Comparison of ENCODE assay signal across 1 cellular context in genomic region chr4:170007113-170007512, GRCh38.
TF ChIP-seq lines count a peak whose summit lies in the region.

No MANE protein-coding gene starts in this region.

TF ChIP-seq in K562, 482 proteins besides CTCF, POLR2A, EP300 and RAD21 (continued from another document and continues in another):
- TF ChIP-seq CBFA2T3 (IDR thresholded peaks at IDR 0.05) = peak; percentile 97
- TF ChIP-seq PKNOX1 (IDR thresholded peaks at IDR 0.05) = peak; percentile 91
- TF ChIP-seq ZNF143 (CRISPR knock-in tag; IDR thresholded peaks at IDR 0.05) = no peak
- TF ChIP-seq BRF1 (IDR thresholded peaks at IDR 0.05; ENCODE audit: borderline replicate concordance, extremely low read depth, insufficient read length) = no peak
- TF ChIP-seq RBM25 (IDR thresholded peaks at IDR 0.05; ENCODE audit: low read depth, low read length, severe bottlenecking) = no peak
- TF ChIP-seq ZNF444 (CRISPR knock-in tag; IDR thresholded peaks at IDR 0.05) = no peak
- TF ChIP-seq ARID2 (IDR thresholded peaks at IDR 0.05) = no peak
- no peak for TF ChIP-seq EWSR1 (IDR thresholded peaks at IDR 0.05; ENCODE audit: borderline replicate concordance, low read depth, partially characterized antibody)
- TF ChIP-seq CBFA2T2 (conservative IDR thresholded peaks at IDR 0.05) = peak; percentile 94
- TF ChIP-seq ZNF146 (CRISPR knock-in tag; IDR thresholded peaks at IDR 0.05; ENCODE audit: unreplicated experiment) = no peak
- TF ChIP-seq RBM15 (IDR thresholded peaks at IDR 0.05; ENCODE audit: insufficient read depth, low read length) = no peak
- no peak for TF ChIP-seq KLF1 (tag; IDR thresholded peaks at IDR 0.05)
- no peak for TF ChIP-seq ZNF347 (CRISPR knock-in tag; IDR thresholded peaks at IDR 0.05; ENCODE audit: low read depth)
- no peak for TF ChIP-seq BRCA1 (IDR thresholded peaks at IDR 0.05)
- TF ChIP-seq BRCA1 (CRISPR knock-in tag; IDR thresholded peaks at IDR 0.05) = no peak
- no peak for TF ChIP-seq NFRKB (IDR thresholded peaks at IDR 0.05; ENCODE audit: low read depth)
- no peak for TF ChIP-seq ZNF354B (CRISPR knock-in tag; IDR thresholded peaks at IDR 0.05)
- TF ChIP-seq HBP1 (CRISPR knock-in tag; IDR thresholded peaks at IDR 0.05) = peak; percentile 70; the same call in 1 of the 2 replicates
- TF ChIP-seq ZBTB7A (IDR thresholded peaks at IDR 0.05; ENCODE audit: borderline replicate concordance, control insufficient read depth, low read depth, low read length) = no peak
- TF ChIP-seq NCOA1 (IDR thresholded peaks at IDR 0.05; ENCODE audit: low read depth) = peak; percentile 83
- peak; percentile 92 for TF ChIP-seq SMARCC2 (IDR thresholded peaks at IDR 0.05; ENCODE audit: low read depth)
- TF ChIP-seq RHOXF2B (CRISPR knock-in tag; conservative IDR thresholded peaks at IDR 0.05) = no peak
- no peak for TF ChIP-seq ELF2 (CRISPR knock-in tag; IDR thresholded peaks at IDR 0.05)
- TF ChIP-seq MBD2 (IDR thresholded peaks at IDR 0.05; ENCODE audit: borderline replicate concordance, low read depth) = peak; percentile 32; the same call in 1 of the 2 replicates
- TF ChIP-seq SETDB1 (IDR thresholded peaks at IDR 0.05; ENCODE audit: low read length) = no peak
- TF ChIP-seq POLR2AphosphoS2 (IDR thresholded peaks at IDR 0.05; ENCODE audit: low read length) = no peak
- TF ChIP-seq MAZ (CRISPR knock-in tag; conservative IDR thresholded peaks at IDR 0.05 in 1 of 2, IDR thresholded peaks at IDR 0.05 in 1 of 2) = 0 out of 4 replicates have a peak, but pooled peaks of 1 of the 2 experiments have one; percentile 30
- TF ChIP-seq KLF16 (IDR thresholded peaks at IDR 0.05) = peak; percentile 96
- TF ChIP-seq ZNF121 (CRISPR knock-in tag; conservative IDR thresholded peaks at IDR 0.05) = no peak
- TF ChIP-seq ZSCAN32 (CRISPR knock-in tag; IDR thresholded peaks at IDR 0.05) = no peak
- TF ChIP-seq HINFP (tag; conservative IDR thresholded peaks at IDR 0.05; ENCODE audit: low read depth) = no peak
- TF ChIP-seq RFX7 (CRISPR knock-in tag; IDR thresholded peaks at IDR 0.05) = no peak
- no peak for TF ChIP-seq ARID3A (IDR thresholded peaks at IDR 0.05; ENCODE audit: borderline replicate concordance, low read depth, low read length)
- no peak for TF ChIP-seq ZBTB8A (IDR thresholded peaks at IDR 0.05; ENCODE audit: partially characterized antibody)
- no peak for TF ChIP-seq CCAR2 (IDR thresholded peaks at IDR 0.05; ENCODE audit: low read depth, low read length)
- no peak for TF ChIP-seq BHLHE40 (IDR thresholded peaks at IDR 0.05; ENCODE audit: low read length)
- 0 out of 4 replicates have a peak, but pooled peaks of 1 of the 2 experiments have one; percentile 43 for TF ChIP-seq ETV6 (IDR thresholded peaks at IDR 0.05; ENCODE audit: borderline replicate concordance in 1 of 2, low read depth in 2 of 2, low read length in 1 of 2)
- no peak for TF ChIP-seq ETV6 (CRISPR knock-in tag; IDR thresholded peaks at IDR 0.05; ENCODE audit: borderline replicate concordance)
- TF ChIP-seq DEAF1 (CRISPR knock-in tag; IDR thresholded peaks at IDR 0.05) = 0 out of 2 replicates have a peak, but pooled peaks have one; percentile 9
- no peak for TF ChIP-seq HNRNPK (IDR thresholded peaks at IDR 0.05; ENCODE audit: low read depth, low read length, poor library complexity, severe bottlenecking)
- TF ChIP-seq ZNF23 (CRISPR knock-in tag; IDR thresholded peaks at IDR 0.05) = no peak
- no peak for TF ChIP-seq FOXO4 (CRISPR knock-in tag; IDR thresholded peaks at IDR 0.05)
- no peak for TF ChIP-seq CBX5 (IDR thresholded peaks at IDR 0.05; ENCODE audit: borderline replicate concordance, low read depth)
- TF ChIP-seq HSF4 (CRISPR knock-in tag; IDR thresholded peaks at IDR 0.05; ENCODE audit: borderline replicate concordance) = no peak
- no peak for TF ChIP-seq TFAM (CRISPR knock-in tag; conservative IDR thresholded peaks at IDR 0.05)
- TF ChIP-seq ZNF639 (CRISPR knock-in tag; conservative IDR thresholded peaks at IDR 0.05 in 1 of 2, IDR thresholded peaks at IDR 0.05 in 1 of 2) = peak in 1 of 2 experiments; percentile 84; a peak in 2 of 4 replicates
- TF ChIP-seq ASH1L (IDR thresholded peaks at IDR 0.05; ENCODE audit: borderline replicate concordance, low read depth, partially characterized antibody) = no peak
- peak; percentile 93 for TF ChIP-seq MEIS2 (IDR thresholded peaks at IDR 0.05; ENCODE audit: partially characterized antibody)
- TF ChIP-seq GATA2 (CRISPR knock-in tag; IDR thresholded peaks at IDR 0.05) = peak; percentile 61; the same call in 1 of the 2 replicates
- no peak for TF ChIP-seq ZNF778 (CRISPR knock-in tag; IDR thresholded peaks at IDR 0.05)
- no peak for TF ChIP-seq ZSCAN29 (IDR thresholded peaks at IDR 0.05)
- TF ChIP-seq NBN (IDR thresholded peaks at IDR 0.05; ENCODE audit: low read depth) = peak; percentile 74; the same call in 1 of the 2 replicates
- TF ChIP-seq ZNF408 (CRISPR knock-in tag; IDR thresholded peaks at IDR 0.05; ENCODE audit: low read depth) = no peak
- peak; percentile 74 for TF ChIP-seq HMBOX1 (IDR thresholded peaks at IDR 0.05)
- peak; percentile 92 for TF ChIP-seq CEBPB (tag; IDR thresholded peaks at IDR 0.05)
- TF ChIP-seq ARNT (IDR thresholded peaks at IDR 0.05) = peak in 1 of 2 experiments; percentile 93; a peak in 2 of 4 replicates
- TF ChIP-seq MBD1 (CRISPR knock-in tag; IDR thresholded peaks at IDR 0.05) = no peak
- TF ChIP-seq ZNF274 (IDR thresholded peaks at IDR 0.05; ENCODE audit: borderline replicate concordance, low read depth, low read length) = no peak
- no peak for TF ChIP-seq FOXP4 (CRISPR knock-in tag; IDR thresholded peaks at IDR 0.05; ENCODE audit: borderline replicate concordance)
- 0 out of 2 replicates have a peak, but pooled peaks have one; percentile 19 for TF ChIP-seq ZNF583 (CRISPR knock-in tag; IDR thresholded peaks at IDR 0.05)
- no peak for TF ChIP-seq ZNF79 (CRISPR knock-in tag; IDR thresholded peaks at IDR 0.05; ENCODE audit: low read depth)
